Comparison of ENCODE assay signal across 20 cellular contexts in the genomic region with DNA sequence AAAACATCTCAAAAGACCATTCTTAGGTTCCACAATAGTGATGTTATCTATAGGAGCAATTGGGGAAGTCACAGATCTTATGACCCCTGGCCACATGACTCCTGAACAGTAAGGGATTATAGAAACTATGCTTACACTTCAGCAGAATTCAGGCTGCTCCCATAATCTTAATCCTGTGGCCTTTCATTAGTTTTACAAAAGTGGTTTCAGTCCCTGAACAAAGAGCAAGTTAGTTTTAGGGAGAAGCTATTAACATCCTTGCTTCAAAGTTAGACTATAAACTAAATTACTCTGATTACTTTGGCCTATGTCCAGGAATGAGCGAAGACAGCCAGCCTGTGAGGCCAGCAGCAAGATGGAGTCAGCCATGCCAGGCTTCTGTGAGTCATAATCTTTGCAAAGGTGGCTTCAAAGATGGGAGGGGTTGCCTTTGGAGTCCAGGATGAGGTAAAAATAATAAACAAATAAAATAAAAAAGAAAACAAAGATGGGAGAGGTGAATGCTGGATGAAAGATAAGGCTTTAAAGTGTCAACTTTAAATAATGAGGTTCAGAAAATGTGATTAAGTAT.
A peak's percentile ranks its signal among the peaks of the same experiment; 100 is the strongest.
DNase-seq lines count a peak whose midpoint lies in the region; FAIRE-seq and TF ChIP-seq lines count a peak whose summit lies in the region.
"Had no signal": no experiment of that assay in that cellular context is flagged by ENCODE, and none has a peak within 500 bp of the region (broad histone marks: within the 10 kb centered on the region; RNA-seq: fewer than 3 reads in every experiment).

No MANE protein-coding gene starts in this region.

- H3K4me3 ChIP-seq in fibroblast of mammary gland (ENCODE audit: control insufficient read depth, low read depth, low read length) = no peak overlapping the region
- no peak overlapping the region for H3K4me3 ChIP-seq in small intestine (ENCODE audit: low read depth in 1 of 2, low read length in 2 of 2)
- H3K4me3 ChIP-seq: BLaER1 treated with 17β-estradiol and CSF1 and Interleukin-3, amounts not matched to agents 10 nM and 100 nM had no signal

- H3K27me3 ChIP-seq in small intestine (ENCODE audit: control insufficient read depth in 2 of 2, insufficient read depth in 2 of 2, low read length in 2 of 2) = no peaks in the 10 kb centered on the region
- H3K27me3 ChIP-seq: BLaER1 treated with 17β-estradiol and CSF1 and Interleukin-3, amounts not matched to agents 10 nM and 100 nM had no signal

- H3K27ac ChIP-seq in small intestine (ENCODE audit: low read depth in 1 of 2, low read length in 1 of 2) (no peak overlapping the region), substantia nigra (ENCODE audit: low read depth, low read length, poor library complexity, severe bottlenecking) (no peak overlapping the region)
- H3K27ac ChIP-seq: 22Rv1; BLaER1 treated with 17β-estradiol and CSF1 and Interleukin-3, amounts not matched to agents 10 nM and 100 nM had no signal

- H3K9me3 ChIP-seq in small intestine (ENCODE audit: control insufficient read depth, low read depth) = no peaks in the 10 kb centered on the region

- DNase-seq in NCI-H2196 (lab: John Stamatoyannopoulos, UW; ENCODE audit: unreplicated experiment) (peak; percentile 21), NCI-H2196 treated with DMSO at 0.1 percent for 48 hours (lab: John Stamatoyannopoulos, UW; ENCODE audit: unreplicated experiment) (no peak), OCI-M1 (lab: John Stamatoyannopoulos, UW) (peak; percentile 55), fibroblast of mammary gland (ENCODE audit: low read depth) (peak; percentile 48), small intestine (peak; percentile 20), D721Med (ENCODE audit: insufficient read length, low spot score) (no peak), NCI-H345 treated with DMSO at 0.1 percent for 48 hours (lab: John Stamatoyannopoulos, UW; ENCODE audit: unreplicated experiment) (no peak), substantia nigra (lab: John Stamatoyannopoulos, UW) (no peak)
- DNase-seq: DMS153, HCEC 1CT, NCI-H1048, NCI-H146, NCI-H2081 treated with DMSO at 0.1 percent for 48 hours, NCI-H226, NCI-H774, SHP77 had no signal

- WGBS in small intestine, 3 donors = 11 to 47% (median 16%) methylated on average over 1 of the region's 1 CpG

- no peak for TF ChIP-seq CTCF in fibroblast of mammary gland (conservative IDR thresholded peaks at IDR 0.05; ENCODE audit: control insufficient read depth, insufficient read depth, low read depth, low read length)
- TF ChIP-seq CTCF in D721Med (IDR thresholded peaks at IDR 0.05; ENCODE audit: insufficient read depth, missing control alignments) = no peak

- FAIRE-seq in small intestine (lab: Jason Lieb, UNC) = no peak
- FAIRE-seq in D721Med (lab: Jason Lieb, UNC) = no peak
- FAIRE-seq: GM12891, RCC 7860 had no signal

- H3K4me1 ChIP-seq in small intestine (ENCODE audit: control insufficient read depth in 2 of 2, insufficient read depth in 1 of 2, low read depth in 1 of 2, low read length in 1 of 2) = no peaks in the 10 kb centered on the region

- H3K36me3 ChIP-seq in small intestine (ENCODE audit: control insufficient read depth in 2 of 2, insufficient read depth in 2 of 2, low read length in 2 of 2) = no peaks in the 10 kb centered on the region

Comparison
In these comparisons a context has a peak if more than half of its experiments do, and no peak if none do; other contexts are left out.
1. DNase-seq: peak in NCI-H2196 (single experiment), OCI-M1 (single experiment), fibroblast of mammary gland (single experiment) and small intestine (single experiment); none in NCI-H2196 treated with DMSO at 0.1 percent for 48 hours (single experiment), D721Med (single experiment), NCI-H345 treated with DMSO at 0.1 percent for 48 hours (single experiment) and substantia nigra (0 of 49).